8 cellular contexts compared by ENCODE assay signal in the genomic region with DNA sequence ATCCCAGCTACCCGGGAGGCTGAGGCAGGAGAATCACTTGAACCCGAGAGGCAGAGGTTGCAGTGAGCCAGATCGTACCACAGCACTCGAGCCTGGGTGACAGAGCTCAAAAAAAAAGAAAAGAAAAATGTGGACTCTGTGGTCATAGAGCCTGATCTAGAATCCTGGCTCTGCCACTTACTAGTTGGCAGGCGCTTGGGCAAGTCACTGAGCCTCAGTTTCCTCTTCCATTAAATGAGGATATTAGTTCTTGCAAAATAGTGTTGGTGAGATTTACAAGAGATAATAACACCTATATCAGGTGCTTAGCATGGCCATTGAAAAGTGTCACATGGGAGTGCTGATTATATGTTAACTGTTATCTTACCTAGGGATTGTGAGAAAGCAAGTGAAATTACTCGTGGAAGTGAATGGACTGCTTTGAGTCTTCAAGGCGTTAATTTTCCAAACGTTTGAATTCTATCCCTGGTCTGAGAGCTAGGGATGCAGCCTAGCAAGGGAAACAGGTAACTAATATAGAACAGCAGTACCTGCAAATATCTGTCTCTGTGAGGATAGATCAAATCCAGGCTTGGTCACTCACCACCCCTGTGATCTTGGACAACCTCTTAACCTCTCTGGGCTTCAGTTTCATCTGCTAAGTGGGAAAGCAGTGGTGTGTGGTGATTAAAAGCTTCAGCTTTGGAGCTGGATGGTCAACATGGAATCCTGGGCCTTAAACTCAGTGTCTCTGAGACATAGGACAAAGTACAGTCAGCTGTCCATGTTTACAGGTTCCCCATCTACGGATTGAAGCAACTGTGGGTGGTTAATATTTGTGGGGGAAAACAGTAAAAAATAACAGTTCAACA. TPM values are rescaled to one million over a fixed set of nuclear protein-coding genes. Genes with fewer than 3 reads are reported as not detected.
DNase-seq lines count a peak whose midpoint lies in the region; ATAC-seq and TF ChIP-seq lines count a peak whose summit lies in the region.

No MANE protein-coding gene starts in this region.

- peaks cover 28 to 35% (median 28%) of the 10 kb centered on the region in 3 donors for H3K4me1 Mint-ChIP-seq in IgD-negative memory B cell
- peaks cover 44 to 81% (median 75%) of the 10 kb centered on the region in 4 donors for H3K4me1 Mint-ChIP-seq in naive thymus-derived CD8-positive, alpha-beta T cell

- H3K9me3 ChIP-seq in mammary epithelial cell (replicated peaks; ENCODE audit: insufficient read depth, low read length): no peaks in the 10 kb centered on the region

- BruUV-seq in mammary epithelial cell (replicated peaks; lab: Mats Ljungman, UMichigan): no TSS peak

- H2AFZ ChIP-seq in ACC112 (ENCODE audit: low read length, unreplicated experiment): no peak overlapping the region
- peak overlapping the region; percentile 93 for H2AFZ ChIP-seq in mammary epithelial cell (ENCODE audit: low read depth, low read length)

- TF ChIP-seq CTCF in mammary epithelial cell (conservative IDR thresholded peaks at IDR 0.05 in 1 of 2, IDR thresholded peaks at IDR 0.05 in 1 of 2; ENCODE audit: extremely low read depth in 1 of 2, insufficient read depth in 1 of 2, low read depth in 1 of 2, low read length in 2 of 2): no peak

- peak overlapping the region; percentile 94 for H3K4me3 ChIP-seq in ACC112 (ENCODE audit: low read depth, low read length)
- H3K4me3 ChIP-seq in mammary epithelial cell (replicated peaks in 1 of 3; ENCODE audit: insufficient read depth in 1 of 3, low read depth in 2 of 3, low read length in 3 of 3): peak overlapping the region; percentile 78 to 90 (median 87)

- CTCF ChIA-PET in mammary epithelial cell (lab: Charles Lee; ENCODE audit: low non-redundant PET): no interaction called here

- H3K9ac ChIP-seq in mammary epithelial cell (ENCODE audit: insufficient read depth, low read length): no peak overlapping the region

- dilution Hi-C loops in mammary epithelial cell (cut with HindIII; ENCODE audit: low sequenced_read_pairs): loop anchor here (5.0 kb wide), 3 partner anchors 43 to 103 kb away; partner anchors contain the start of gene IL4R

- H3K79me2 ChIP-seq in ACC112 (ENCODE audit: control insufficient read depth, insufficient read depth, low read length, unreplicated experiment): peaks cover 21% of the 10 kb centered on the region
- H3K79me2 ChIP-seq in mammary epithelial cell (ENCODE audit: insufficient read depth, low read length): peaks cover 12% of the 10 kb centered on the region

- H3K9me3 Mint-ChIP-seq in IgD-negative memory B cell: peaks cover 0 to 2% (median 0%) of the 10 kb centered on the region in 3 donors
- H3K9me3 Mint-ChIP-seq in naive thymus-derived CD8-positive, alpha-beta T cell: no peaks in the 10 kb centered on the region

- POLR2A ChIA-PET in naive thymus-derived CD8-positive, alpha-beta T cell (lab: Charles Lee): interaction anchor here (1.4 to 3.4 kb wide), 3 partner anchors 34 to 98 kb away, joined by 3 to 36 read pairs (median 4); no protein-coding TSS in a partner anchor

- no peaks in the 10 kb centered on the region for H3K36me3 ChIP-seq in ACC112 (ENCODE audit: insufficient read depth, low read length)
- H3K36me3 ChIP-seq in mammary epithelial cell (ENCODE audit: insufficient read depth, low read length): no peaks in the 10 kb centered on the region

- H3K27me3 ChIP-seq in ACC112 (ENCODE audit: insufficient read depth, low read length): no peaks in the 10 kb centered on the region
- no peaks in the 10 kb centered on the region for H3K27me3 ChIP-seq in mammary epithelial cell (ENCODE audit: insufficient read depth, low read length)

- H4K20me1 ChIP-seq in mammary epithelial cell (ENCODE audit: insufficient read depth, low read length): no peaks in the 10 kb centered on the region

- peaks cover 29% of the 10 kb centered on the region for H3K4me1 ChIP-seq in ACC112 (ENCODE audit: control insufficient read depth, insufficient read depth, low read length, unreplicated experiment)
- H3K4me1 ChIP-seq in mammary epithelial cell (ENCODE audit: insufficient read depth, low read length): peaks cover 4% of the 10 kb centered on the region

- 87% methylated on average over 9 of the region's 9 CpGs for WGBS in mammary epithelial cell (ENCODE audit: low coverage, missing lambda C conversion rate)

- H3K27ac Mint-ChIP-seq in IgD-negative memory B cell: peak overlapping the region; percentile 43 to 98 (median 95)
- H3K27ac Mint-ChIP-seq in naive thymus-derived CD8-positive, alpha-beta T cell: peak overlapping the region; percentile 98 to 100 (median 99)

- peak overlapping the region; percentile 85 to 100 (median 97) for H3K4me3 Mint-ChIP-seq in IgD-negative memory B cell
- H3K4me3 Mint-ChIP-seq in naive thymus-derived CD8-positive, alpha-beta T cell: peak overlapping the region; percentile 92 to 100 (median 98)

- H3K27ac ChIP-seq in ACC112 (ENCODE audit: low read depth, low read length) (peak overlapping the region; percentile 53; the same call in 1 of the 2 replicates), mammary epithelial cell (ENCODE audit: insufficient read depth, low read depth, low read length) (no peak overlapping the region)

- DNase-seq in mammary epithelial cell: no peak
- DNase-seq in naive thymus-derived CD8-positive, alpha-beta T cell: no peak
- DNase-seq in NCI-H146 treated with DMSO at 0.1 percent for 48 hours (lab: John Stamatoyannopoulos, UW; ENCODE audit: unreplicated experiment): no peak
- no peak for DNase-seq in activated effector memory CD4-positive, alpha-beta T cell treated with Interleukin-2 at 50 U/mL for 16 hours
- no peak for DNase-seq in GF-D8 (lab: John Stamatoyannopoulos, UW)
- no peak for DNase-seq in activated gamma-delta T cell treated with Interleukin-2 at 50 U/mL for 16 hours

- peaks cover 5% of the 10 kb centered on the region for H3K36me3 Mint-ChIP-seq in IgD-negative memory B cell
- H3K36me3 Mint-ChIP-seq in naive thymus-derived CD8-positive, alpha-beta T cell: peaks cover 0 to 3% (median 0%) of the 10 kb centered on the region in 3 donors

- intact Hi-C loops in mammary epithelial cell (cut with micrococcal nuclease): loop anchor here (2.0 kb wide), 1 partner anchor 17 kb away; no protein-coding TSS in a partner anchor

- peak overlapping the region; percentile 84 for H3K4me2 ChIP-seq in mammary epithelial cell (ENCODE audit: insufficient read depth, low read depth, low read length)

- in situ Hi-C loops in mammary epithelial cell (cut with MboI; ENCODE audit: low sequenced_read_pairs in 2 of 2): loop anchor here (5.0 to 10.0 kb wide), 2 partner anchors 43 to 55 kb away; partner anchors contain the start of gene IL4R (in 1 of the 2)

- peaks cover 3% of the 10 kb centered on the region for H3K27me3 Mint-ChIP-seq in IgD-negative memory B cell
- H3K27me3 Mint-ChIP-seq in naive thymus-derived CD8-positive, alpha-beta T cell: no peaks in the 10 kb centered on the region

- ATAC-seq in naive thymus-derived CD8-positive, alpha-beta T cell: no peak

RNA-seq across cellular contexts. Expression of gene NSMCE1, which starts 1.0 kb away (rescaled TPM):
- 78.1 TPM for polyA plus RNA-seq in IgD-negative memory B cell
- 10 to 100 TPM; 71.6 to 81.2 TPM for total RNA-seq in mammary epithelial cell
- polyA plus RNA-seq in mammary epithelial cell: 54.1 TPM
- polyA minus RNA-seq in mammary epithelial cell: 71.1 TPM
- total RNA-seq in naive thymus-derived CD8-positive, alpha-beta T cell: 10 to 100 TPM; 81.8 to 85.0 TPM
- 100 to 1,000 TPM; 177 to 209 (median 185) TPM for polyA plus RNA-seq in naive thymus-derived CD8-positive, alpha-beta T cell

RNA-seq across cellular contexts. Expression of gene IL4R, which starts 44.2 kb away (rescaled TPM):
- 69.6 TPM for polyA plus RNA-seq in IgD-negative memory B cell
- total RNA-seq in mammary epithelial cell: 100 to 1,000 TPM in 1 of 2 donors, 10 to 100 TPM in 1; 69.8 to 152 TPM
- 94.9 TPM for polyA plus RNA-seq in mammary epithelial cell
- 198 TPM for polyA minus RNA-seq in mammary epithelial cell
- 100 to 1,000 TPM; 117 to 120 TPM for total RNA-seq in naive thymus-derived CD8-positive, alpha-beta T cell
- polyA plus RNA-seq in naive thymus-derived CD8-positive, alpha-beta T cell: 10 to 100 TPM; 18.8 to 49.4 (median 34.7) TPM
